In the genomic region with DNA sequence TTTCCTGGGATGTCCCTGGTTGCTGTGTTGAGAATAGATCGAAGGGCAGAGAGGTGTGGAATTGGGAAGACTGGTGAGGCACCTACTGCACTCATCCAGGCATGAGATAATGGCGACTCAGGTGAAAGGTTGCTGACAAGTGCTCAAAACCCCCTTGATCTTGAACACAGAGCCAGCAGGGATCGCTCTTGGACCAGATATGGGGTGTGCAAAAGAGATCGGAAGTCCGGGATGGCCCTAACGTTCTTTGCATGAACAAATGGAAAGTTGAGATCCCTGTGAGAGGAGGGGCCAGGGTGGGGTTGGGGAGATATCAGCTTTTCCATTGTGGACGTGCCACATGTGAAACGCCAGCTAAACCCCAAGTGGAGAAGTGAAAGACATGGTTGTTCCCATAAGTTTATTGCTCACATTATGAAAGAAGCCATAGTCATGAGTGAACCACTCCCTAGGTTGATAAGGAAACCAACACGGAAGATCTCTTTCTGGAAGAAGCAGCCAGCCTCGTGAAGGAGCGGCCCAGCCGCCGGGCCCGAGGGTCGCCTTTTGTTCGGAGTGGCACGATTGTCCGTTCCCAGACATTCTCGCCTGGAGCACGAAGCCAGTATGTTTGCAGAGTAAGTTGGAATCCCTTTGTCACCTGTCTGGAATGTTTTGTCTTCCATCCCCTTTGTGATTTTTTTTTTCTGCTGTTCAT, we compare ENCODE assay signal across 22 cellular contexts. TPM values are rescaled to one million over a fixed set of nuclear protein-coding genes. Genes with fewer than 3 reads are reported as not detected.
"Had no signal": no experiment of that assay in that cellular context is flagged by ENCODE, and none has a peak within 500 bp of the region (broad histone marks: within the 10 kb centered on the region; RNA-seq: fewer than 3 reads in every experiment).

No MANE protein-coding gene starts in this region.

- H3K27ac Mint-ChIP-seq: memory B cell; mesothelial cell of epicardium; natural killer cell treated with Interleukin-12 subunit alpha and Interleukin-12 subunit beta and Interleukin-15 and Interleukin-18, amount 100 ng/mL, for 72 hours; neural progenitor cell had no signal

- H3K9me3 Mint-ChIP-seq: memory B cell; natural killer cell treated with Interleukin-12 subunit alpha and Interleukin-12 subunit beta and Interleukin-15 and Interleukin-18, amount 100 ng/mL, for 72 hours had no signal

- H3K4me3 ChIP-seq: heart right ventricle, left lung, lower lobe of right lung, neural progenitor cell, psoas muscle, right lobe of liver, stomach, thoracic aorta, transverse colon had no signal

- H2AFZ ChIP-seq: neural progenitor cell had no signal

- H3K9ac ChIP-seq: neural progenitor cell had no signal

- ATAC-seq: esophagus mucosa; left lung; lower lobe of right lung; natural killer cell treated with Interleukin-12 subunit alpha and Interleukin-12 subunit beta and Interleukin-15 and Interleukin-18, amount 100 ng/mL, for 72 hours; psoas muscle; right lobe of liver had no signal

- DNase-seq: cortex of kidney; effector memory CD4-positive, alpha-beta T cell; heart right ventricle; hypothalamus; kidney glomerular epithelial cell; lower lobe of right lung; psoas muscle; retina; right lobe of liver; stimulated activated CD4-positive, alpha-beta T cell treated with anti-CD3 and anti-CD28 coated beads, Interleukin-2, amount 100 ng/mL, for 24 hours; stimulated activated CD4-positive, alpha-beta T cell treated with anti-CD3 and anti-CD28 coated beads, Interleukin-4, amount 100 ng/mL, for 4 hours; stimulated activated naive CD4-positive, alpha-beta T cell; stomach; substantia nigra; transverse colon had no signal

- H3K4me3 Mint-ChIP-seq: memory B cell; mesothelial cell of epicardium; natural killer cell treated with Interleukin-12 subunit alpha and Interleukin-12 subunit beta and Interleukin-15 and Interleukin-18, amount 100 ng/mL, for 72 hours; neural progenitor cell had no signal

- H3K27me3 ChIP-seq: heart right ventricle, left lung, neural progenitor cell, right lobe of liver, stomach, transverse colon had no signal

- H3K4me1 ChIP-seq: heart right ventricle, left lung, lower lobe of right lung, psoas muscle, right lobe of liver, stomach, transverse colon had no signal

- H3K4me2 ChIP-seq: neural progenitor cell had no signal

- H3K27ac ChIP-seq: heart right ventricle, left lung, lower lobe of right lung, neural progenitor cell, psoas muscle, right lobe of liver, stomach, thoracic aorta had no signal

- H3K36me3 Mint-ChIP-seq: natural killer cell treated with Interleukin-12 subunit alpha and Interleukin-12 subunit beta and Interleukin-15 and Interleukin-18, amount 100 ng/mL, for 72 hours had no signal

- H3K27me3 Mint-ChIP-seq: memory B cell; natural killer cell treated with Interleukin-12 subunit alpha and Interleukin-12 subunit beta and Interleukin-15 and Interleukin-18, amount 100 ng/mL, for 72 hours had no signal

- H3K4me1 Mint-ChIP-seq: memory B cell, mesothelial cell of epicardium, neural progenitor cell had no signal

- H3K36me3 ChIP-seq: neural progenitor cell, right lobe of liver, transverse colon had no signal

- H3K9me3 ChIP-seq: heart right ventricle, left lung, lower lobe of right lung, psoas muscle, right lobe of liver, stomach, thoracic aorta, transverse colon had no signal

RNA-seq across cellular contexts. Expression of gene CLCN4, which starts 22.6 kb away (rescaled TPM):
- total RNA-seq: natural killer cell treated with Interleukin-12 subunit alpha and Interleukin-12 subunit beta and Interleukin-15 and Interleukin-18, amount 100 ng/mL, for 72 hours had no signal
